ENCODE assay signal across 8 cellular contexts in genomic region chr16:31033709-31034492, GRCh38. TPM values are rescaled to one million over a fixed set of nuclear protein-coding genes. Genes with fewer than 3 reads are reported as not detected.
DNase-seq lines count a peak whose midpoint lies in the region; ATAC-seq and TF ChIP-seq lines count a peak whose summit lies in the region.

No MANE protein-coding gene starts in this region.

- POLR2A ChIA-PET in RWPE1 (lab: Yijun Ruan, JAX; ENCODE audit: low non-redundant PET) = interaction anchor here (0.7 kb wide), 1 partner anchor 58 kb away, joined by 4 read pairs; no protein-coding TSS in a partner anchor

- TF ChIP-seq CTCF in RWPE1 (conservative IDR thresholded peaks at IDR 0.05; ENCODE audit: low read depth) (no peak), neural cell (IDR thresholded peaks at IDR 0.05; ENCODE audit: poor library complexity, severe bottlenecking) (no peak)

- H3K4me3 ChIP-seq in neural cell (ENCODE audit: low read length) = peak overlapping the region; percentile 93

- no peaks in the 10 kb centered on the region for H3K27me3 ChIP-seq in neural cell (ENCODE audit: insufficient read depth, low read depth, low read length)

- no peak for TF ChIP-seq EP300 in neural cell (conservative IDR thresholded peaks at IDR 0.05; ENCODE audit: poor library complexity, severe bottlenecking)

- peak overlapping the region; percentile 95 for H3K27ac Mint-ChIP-seq in stimulated activated naive CD8-positive, alpha-beta T cell treated with anti-CD3 and anti-CD28 coated beads, Interleukin-15, Interleukin-2, amounts not matched to agents 100 ng/mL and 50 ng/mL, for 24 hours

- no peaks in the 10 kb centered on the region for H3K27me3 Mint-ChIP-seq in stimulated activated naive CD8-positive, alpha-beta T cell treated with anti-CD3 and anti-CD28 coated beads, Interleukin-15, Interleukin-2, amounts not matched to agents 100 ng/mL and 50 ng/mL, for 24 hours

- no peaks in the 10 kb centered on the region for H3K9me3 Mint-ChIP-seq in stimulated activated naive CD8-positive, alpha-beta T cell treated with anti-CD3 and anti-CD28 coated beads, Interleukin-15, Interleukin-2, amounts not matched to agents 100 ng/mL and 50 ng/mL, for 24 hours

- peaks cover 5% of the 10 kb centered on the region for H3K36me3 Mint-ChIP-seq in stimulated activated naive CD8-positive, alpha-beta T cell treated with anti-CD3 and anti-CD28 coated beads, Interleukin-15, Interleukin-2, amounts not matched to agents 100 ng/mL and 50 ng/mL, for 24 hours (ENCODE audit: low read depth)

- H3K79me2 ChIP-seq in neural cell (replicated peaks; ENCODE audit: insufficient read depth, low read length) = peaks cover 6% of the 10 kb centered on the region

- peak overlapping the region; percentile 93 for H3K9ac ChIP-seq in neural cell (ENCODE audit: low read length)

- no peaks in the 10 kb centered on the region for H4K20me1 ChIP-seq in neural cell (ENCODE audit: insufficient read depth)

- no peaks in the 10 kb centered on the region for H3F3A ChIP-seq in neural cell (ENCODE audit: insufficient read depth, low read length, poor library complexity, severe bottlenecking)

- H3K36me3 ChIP-seq in neural cell (ENCODE audit: insufficient read depth, low read length) = no peaks in the 10 kb centered on the region

- H2AFZ ChIP-seq in neural cell (ENCODE audit: low read depth, low read length) = peak overlapping the region; percentile 54

- H3K4me2 ChIP-seq in neural cell (ENCODE audit: low read length) = peak overlapping the region; percentile 16

- CTCF ChIA-PET in RWPE1 (lab: Yijun Ruan, JAX) = interaction anchor here (0.6 to 1.4 kb wide), 6 partner anchors 17 to 126 kb away, joined by 3 to 8 read pairs (median 4); no protein-coding TSS in a partner anchor

- no peaks in the 10 kb centered on the region for H3K9me2 ChIP-seq in neural cell (ENCODE audit: insufficient read depth, low read length)

- peak; percentile 55 for ATAC-seq in GM21723 (IDR thresholded peaks at IDR 0.05; ENCODE audit: unreplicated experiment)

- DNase-seq in DMS53 treated with DMSO at 0.1 percent for 48 hours (lab: John Stamatoyannopoulos, UW; ENCODE audit: unreplicated experiment) = peak; percentile 48
- DNase-seq in Kasumi-1 (lab: John Stamatoyannopoulos, UW) = peak; percentile 41 to 56
- peak; percentile 98 for DNase-seq in RWPE1 (ENCODE audit: low spot score)
- peak; percentile 77 for DNase-seq in activated effector memory CD4-positive, alpha-beta T cell treated with Interleukin-2 at 50 U/mL for 16 hours
- peak; percentile 64 for DNase-seq in fibroblast of the conjunctiva (ENCODE audit: low read depth)

- no peaks in the 10 kb centered on the region for H3K9me3 ChIP-seq in neural cell (ENCODE audit: low read length)

- H3K4me3 Mint-ChIP-seq in stimulated activated naive CD8-positive, alpha-beta T cell treated with anti-CD3 and anti-CD28 coated beads, Interleukin-15, Interleukin-2, amounts not matched to agents 100 ng/mL and 50 ng/mL, for 24 hours = peak overlapping the region; percentile 84

- peak overlapping the region; percentile 83 for H3K27ac ChIP-seq in RWPE1
- H3K27ac ChIP-seq in neural cell (ENCODE audit: low read length) = peak overlapping the region; percentile 95

- peaks cover 27% of the 10 kb centered on the region for H3K4me1 Mint-ChIP-seq in stimulated activated naive CD8-positive, alpha-beta T cell treated with anti-CD3 and anti-CD28 coated beads, Interleukin-15, Interleukin-2, amounts not matched to agents 100 ng/mL and 50 ng/mL, for 24 hours (ENCODE audit: low read depth)

- peak; percentile 10 for TF ChIP-seq RAD21 in neural cell (conservative IDR thresholded peaks at IDR 0.05)

TF ChIP-seq in neural cell, 6 proteins besides CTCF, POLR2A, EP300 and RAD21:
- TF ChIP-seq SMC3 (conservative IDR thresholded peaks at IDR 0.05; ENCODE audit: poor library complexity) (no peak), MXI1 (conservative IDR thresholded peaks at IDR 0.05; ENCODE audit: poor library complexity, severe bottlenecking) (peak; percentile 65), EZH2 (IDR thresholded peaks at IDR 0.05; ENCODE audit: borderline replicate concordance, insufficient read depth, low read length, poor library complexity, severe bottlenecking) (no peak), REST (IDR thresholded peaks at IDR 0.05; ENCODE audit: borderline replicate concordance) (peak; percentile 24), POLR2AphosphoS5 (IDR thresholded peaks at IDR 0.05) (no peak), TAF1 (IDR thresholded peaks at IDR 0.05; ENCODE audit: low read depth) (no peak)

RNA-seq across cellular contexts. Expression of gene STX4, which starts 0.5 kb away (rescaled TPM):
- polyA plus RNA-seq in neural cell = 32.2 and 38.3 TPM in 2 replicates
- 11.8 and 14.9 TPM in 2 replicates for polyA minus RNA-seq in neural cell

RNA-seq across cellular contexts. Expression of gene STX1B, which starts 23.5 kb away (rescaled TPM):
- 4.5 and 9.2 TPM in 2 replicates for polyA plus RNA-seq in neural cell
- 29.2 and 33.0 TPM in 2 replicates for polyA minus RNA-seq in neural cell

RNA-seq across cellular contexts. Expression of gene ZNF668, which starts 40.1 kb away (rescaled TPM):
- polyA plus RNA-seq in neural cell = 17.8 and 21.3 TPM in 2 replicates
- polyA minus RNA-seq in neural cell = 27.8 and 34.8 TPM in 2 replicates

RNA-seq across cellular contexts. Expression of gene ZNF646, which starts 40.3 kb away (rescaled TPM):
- polyA plus RNA-seq in neural cell = 6.7 and 8.5 TPM in 2 replicates
- polyA minus RNA-seq in neural cell = 43.8 and 53.1 TPM in 2 replicates

RNA-seq across cellular contexts. Expression of gene HSD3B7, which starts 48.9 kb away (rescaled TPM):
- 1.5 and 3.4 TPM in 2 replicates for polyA plus RNA-seq in neural cell
- 0.46 and 0.49 TPM in 2 replicates for polyA minus RNA-seq in neural cell

Comparison
In these comparisons a context has a peak if more than half of its experiments do, and no peak if none do; other contexts are left out.
1. Peak in every context shown above with its lines: DNase-seq, ATAC-seq, H3K4me3 ChIP-seq and H3K27ac ChIP-seq.
2. DNase-seq: peak in every context shown above with its lines; median percentile 98 in RWPE1; 77 in activated effector memory CD4-positive, alpha-beta T cell treated with Interleukin-2 at 50 U/mL for 16 hours; 64 in fibroblast of the conjunctiva; 48 in Kasumi-1; 48 in DMS53 treated with DMSO at 0.1 percent for 48 hours.